ENCODE assay signal across 8 cellular contexts in the genomic region with DNA sequence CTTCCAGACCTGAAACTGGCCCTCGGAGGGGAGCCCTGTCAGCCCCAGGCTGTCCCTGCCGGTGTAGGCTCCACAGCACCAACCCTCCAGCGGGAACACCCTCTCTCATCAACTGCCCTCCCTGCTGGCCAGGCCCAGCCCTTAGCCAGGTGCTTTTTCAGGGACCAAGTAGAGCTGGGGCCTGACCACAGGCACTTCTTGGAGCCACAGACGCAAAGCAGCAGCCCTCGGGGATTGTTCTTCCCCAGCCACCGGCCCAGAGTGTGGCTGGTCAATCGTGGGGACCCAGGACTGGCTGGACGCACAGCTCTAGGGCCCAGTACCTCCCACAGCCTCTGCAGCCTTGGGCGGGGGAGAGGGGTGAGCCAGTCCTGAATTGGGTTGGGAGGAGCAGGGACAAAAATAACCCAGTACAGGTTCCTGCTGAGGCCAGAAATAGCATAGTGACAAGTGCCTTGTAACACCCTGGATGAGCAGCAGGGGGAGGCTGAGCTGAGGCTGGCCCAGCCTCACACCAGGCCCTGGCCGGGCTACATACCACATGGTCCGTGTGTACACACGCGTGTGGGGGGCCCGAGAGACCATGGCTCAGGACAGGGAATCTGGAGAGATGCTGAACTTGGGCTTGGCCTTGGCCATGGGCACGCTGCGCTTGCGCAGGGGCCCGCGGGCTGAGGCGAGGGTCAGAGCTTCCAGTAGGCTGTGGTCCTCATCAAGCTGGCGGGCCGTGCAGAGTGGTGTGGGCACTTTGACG. TPM values are rescaled to one million over a fixed set of nuclear protein-coding genes. Genes with fewer than 3 reads are reported as not detected.
DNase-seq lines count a peak whose midpoint lies in the region; ATAC-seq and TF ChIP-seq lines count a peak whose summit lies in the region.

No MANE protein-coding gene starts in this region.

- DNase-seq in AG04450 (ENCODE audit: low read depth, low spot score) (no peak), GM13976 (ENCODE audit: low spot score) (peak; percentile 75), NCI-H526 (lab: John Stamatoyannopoulos, UW) (peak; percentile 24 to 82), foreskin keratinocyte (no peak), pons (ENCODE audit: low spot score) (peak; percentile 40), NCI-H1105 treated with DMSO at 0.1 percent for 48 hours (lab: John Stamatoyannopoulos, UW) (no peak)
- peak; percentile 16 for DNase-seq in activated T-cell treated with anti-CD3 and anti-CD28 coated beads, Interleukin-2, amount 50 U/mL, for 4 hours

- H3K9me3 ChIP-seq in AG04450 (ENCODE audit: control insufficient read depth, insufficient read depth, low read length) = peaks cover 4% of the 10 kb centered on the region; the same call in 1 of the 2 replicates

- H3K36me3 Mint-ChIP-seq in activated T-cell treated with anti-CD3 and anti-CD28 coated beads, Interleukin-2, amount 50 U/mL, for 4 hours (ENCODE audit: insufficient read depth) = no peaks in the 10 kb centered on the region

- H3K27ac ChIP-seq in AG04450 (ENCODE audit: low read depth, low read length) (no peak overlapping the region), foreskin keratinocyte (no peak overlapping the region)

- H3K4me3 ChIP-seq in AG04450 (ENCODE audit: low read depth, low read length) = no peak overlapping the region

- POLR2A ChIA-PET in AG04450 (lab: Yijun Ruan, JAX) = no interaction called here

- no peaks in the 10 kb centered on the region for H3K9me3 Mint-ChIP-seq in activated T-cell treated with anti-CD3 and anti-CD28 coated beads, Interleukin-2, amount 50 U/mL, for 4 hours

- TF ChIP-seq CTCF in AG04450 (IDR thresholded peaks at IDR 0.05; ENCODE audit: low read depth, low read length) (peak; percentile 64), GM13976 (IDR thresholded peaks at IDR 0.05; ENCODE audit: borderline replicate concordance, control extremely low read depth, extremely low read depth, insufficient read depth, missing control alignments) (peak; percentile 48), foreskin keratinocyte (conservative IDR thresholded peaks at IDR 0.05) (peak; percentile 62)

- H3K27me3 Mint-ChIP-seq in activated T-cell treated with anti-CD3 and anti-CD28 coated beads, Interleukin-2, amount 50 U/mL, for 4 hours (ENCODE audit: low read depth) = peaks cover 2% of the 10 kb centered on the region

- H3K4me1 Mint-ChIP-seq in activated T-cell treated with anti-CD3 and anti-CD28 coated beads, Interleukin-2, amount 50 U/mL, for 4 hours (ENCODE audit: low read depth) = peaks cover 3% of the 10 kb centered on the region

- peaks cover 23% of the 10 kb centered on the region for H3K27me3 ChIP-seq in AG04450 (ENCODE audit: control insufficient read depth, insufficient read depth, low read length)
- H3K27me3 ChIP-seq in foreskin keratinocyte = peaks cover 11% of the 10 kb centered on the region

- no peaks in the 10 kb centered on the region for H3K4me1 ChIP-seq in foreskin keratinocyte

- in situ Hi-C loops in GM13976 (cut with MboI; ENCODE audit: low sequenced_read_pairs, unreplicated experiment) = no loop called here

- ATAC-seq in HG02943 (IDR thresholded peaks at IDR 0.05; ENCODE audit: low read depth, unreplicated experiment) = peak; percentile 54
- peak; percentile 41 to 57 for ATAC-seq in activated T-cell treated with anti-CD3 and anti-CD28 coated beads, Interleukin-2, amount 50 U/mL, for 4 hours
- peak; percentile 60 for ATAC-seq in foreskin keratinocyte

- H3K4me3 Mint-ChIP-seq in activated T-cell treated with anti-CD3 and anti-CD28 coated beads, Interleukin-2, amount 50 U/mL, for 4 hours = no peak overlapping the region

- CTCF ChIA-PET in AG04450 (lab: Charles Lee) = interaction anchor here (0.6 to 1.5 kb wide), 5 partner anchors 12 to 587 kb away, joined by 3 to 8 read pairs (median 4); no protein-coding TSS in a partner anchor

RNA-seq across cellular contexts. Expression of a gene that starts 2.0 kb away (rescaled TPM):
- polyA plus RNA-seq in AG04450 (2011; rRNA removed) = not detected in 2 replicates
- not detected in 2 replicates for polyA minus RNA-seq in AG04450 (2011; rRNA and poly(A)+ RNA removed)
- under 1 TPM; 0.60 to 0.95 (median 0.68) TPM for total RNA-seq in activated T-cell treated with anti-CD3 and anti-CD28 coated beads, Interleukin-2, amount 50 U/mL, for 4 hours
- total RNA-seq in foreskin keratinocyte = 0.04 TPM in 1 of 2 replicates, not detected in the other
- polyA plus RNA-seq in foreskin keratinocyte = 0.02 TPM in 1 of 2 replicates, not detected in the other

RNA-seq across cellular contexts. Expression of a gene that starts 34.9 kb away (rescaled TPM):
- polyA plus RNA-seq in AG04450 (2011; rRNA removed) (3.3 and 3.6 TPM in 2 replicates), foreskin keratinocyte (0.31 and 0.58 TPM in 2 replicates)
- polyA minus RNA-seq in AG04450 (2011; rRNA and poly(A)+ RNA removed) = 6.8 and 7.3 TPM in 2 replicates
- 1 to 10 TPM; 3.2 to 4.2 (median 3.4) TPM for total RNA-seq in activated T-cell treated with anti-CD3 and anti-CD28 coated beads, Interleukin-2, amount 50 U/mL, for 4 hours
- 4.2 and 9.1 TPM in 2 replicates for total RNA-seq in foreskin keratinocyte

Comparison
In these comparisons a context has a peak if more than half of its experiments do, and no peak if none do; other contexts are left out.
1. DNase-seq: peak in GM13976 (single experiment), NCI-H526 (2 of 2), activated T-cell treated with anti-CD3 and anti-CD28 coated beads, Interleukin-2, amount 50 U/mL, for 4 hours (single experiment) and pons (single experiment); none in AG04450 (single experiment), foreskin keratinocyte (0 of 2) and NCI-H1105 treated with DMSO at 0.1 percent for 48 hours (single experiment).
2. Peak in every context shown above with its lines, with median percentiles within 50 percentile points of each other: CTCF ChIP-seq and ATAC-seq.